In genomic region chr2:29035346-29035745, GRCh38 we compare ENCODE assay signal across 27 cellular contexts. TPM values are rescaled to one million over a fixed set of nuclear protein-coding genes. Genes with fewer than 3 reads are reported as not detected.
"Had no signal": no experiment of that assay in that cellular context is flagged by ENCODE, and none has a peak within 500 bp of the region (broad histone marks: within the 10 kb centered on the region; RNA-seq: fewer than 3 reads in every experiment).

No MANE protein-coding gene starts in this region.

- H3K4me3 Mint-ChIP-seq: activated CD4-positive, alpha-beta T cell treated with anti-CD3 and anti-CD28 coated beads for 36 hours; activated naive CD4-positive, alpha-beta T cell treated with anti-CD3 and anti-CD28 coated beads, Interleukin-2, amount 10 ng/mL, durations not matched to agents 7 days and 5 days; activated T-cell treated with anti-CD3 and anti-CD28 coated beads, Interleukin-2, amount 50 U/mL, for 24 hours; nephron; stimulated activated naive CD8-positive, alpha-beta T cell treated with anti-CD3 and anti-CD28 coated beads, Interleukin-15, Interleukin-2, amounts not matched to agents 100 ng/mL and 50 ng/mL, for 24 hours; type B pancreatic cell had no signal

- H3K27ac ChIP-seq: epithelial cell of prostate, esophagus squamous epithelium, left ventricle myocardium inferior, neutrophil, pancreas, psoas muscle, uterus had no signal

- H3K36me3 ChIP-seq: esophagus squamous epithelium, neutrophil, pancreas, uterus had no signal

- H3K4me3 ChIP-seq: esophagus squamous epithelium, left ventricle myocardium inferior, mucosa of descending colon, pancreas, psoas muscle, uterus had no signal

- H3K36me3 Mint-ChIP-seq: type B pancreatic cell had no signal

- H3K27me3 Mint-ChIP-seq: activated CD4-positive, alpha-beta T cell treated with anti-CD3 and anti-CD28 coated beads for 36 hours; activated naive CD4-positive, alpha-beta T cell treated with anti-CD3 and anti-CD28 coated beads, Interleukin-2, amount 10 ng/mL, durations not matched to agents 7 days and 5 days; activated T-cell treated with anti-CD3 and anti-CD28 coated beads, Interleukin-2, amount 50 U/mL, for 24 hours; stimulated activated naive CD8-positive, alpha-beta T cell treated with anti-CD3 and anti-CD28 coated beads, Interleukin-15, Interleukin-2, amounts not matched to agents 100 ng/mL and 50 ng/mL, for 24 hours had no signal

- H3K9me3 Mint-ChIP-seq: activated naive CD4-positive, alpha-beta T cell treated with anti-CD3 and anti-CD28 coated beads, Interleukin-2, amount 10 ng/mL, durations not matched to agents 7 days and 5 days; activated T-cell treated with anti-CD3 and anti-CD28 coated beads, Interleukin-2, amount 50 U/mL, for 24 hours; nephron; stimulated activated naive CD8-positive, alpha-beta T cell treated with anti-CD3 and anti-CD28 coated beads, Interleukin-15, Interleukin-2, amounts not matched to agents 100 ng/mL and 50 ng/mL, for 24 hours; T-helper 2 cell treated with Interferon-gamma antibody and Interleukin-4, amounts not matched to agents 5 μg/mL and 100 μg/mL, for 36 hours; type B pancreatic cell had no signal

- H3K27ac Mint-ChIP-seq: activated CD4-positive, alpha-beta T cell treated with anti-CD3 and anti-CD28 coated beads for 36 hours; activated naive CD4-positive, alpha-beta T cell treated with anti-CD3 and anti-CD28 coated beads, Interleukin-2, amount 10 ng/mL, durations not matched to agents 7 days and 5 days; stimulated activated naive CD8-positive, alpha-beta T cell treated with anti-CD3 and anti-CD28 coated beads, Interleukin-15, Interleukin-2, amounts not matched to agents 100 ng/mL and 50 ng/mL, for 24 hours; T-helper 2 cell treated with Interferon-gamma antibody and Interleukin-4, amounts not matched to agents 5 μg/mL and 100 μg/mL, for 36 hours; type B pancreatic cell had no signal

- H3K4me1 ChIP-seq: pancreas, psoas muscle had no signal

- H3K9me3 ChIP-seq: esophagus squamous epithelium, left ventricle myocardium inferior, mucosa of descending colon, neutrophil, pancreas, psoas muscle, uterus had no signal

- DNase-seq: activated CD4-positive, alpha-beta T cell treated with anti-CD3 and anti-CD28 coated beads for 36 hours; activated CD4-positive, CD25-positive, alpha-beta regulatory T cell; activated CD8-positive, alpha-beta memory T cell treated with anti-CD3 and anti-CD28 coated beads for 24 hours; activated CD8-positive, alpha-beta memory T cell treated with anti-CD3 and anti-CD28 coated beads, Interleukin-2, amount 50 U/mL, for 48 hours; activated gamma-delta T cell; activated naive CD4-positive, alpha-beta T cell treated with anti-CD3 and anti-CD28 coated beads, Interleukin-2, amount 10 ng/mL, durations not matched to agents 7 days and 5 days; activated T-cell treated with anti-CD3 and anti-CD28 coated beads, Interleukin-2, amount 50 U/mL, for 24 hours; amygdala; central memory CD4-positive, alpha-beta T cell; dermis blood vessel endothelial cell; effector CD4-positive, alpha-beta T cell; esophagus squamous epithelium; foreskin melanocyte; islet precursor cell; left ventricle myocardium inferior; mucosa of descending colon; pancreas; psoas muscle; substantia nigra; uterus had no signal

- H3K27me3 ChIP-seq: esophagus squamous epithelium, neutrophil, pancreas, uterus had no signal

- ATAC-seq: activated CD4-positive, alpha-beta T cell treated with anti-CD3 and anti-CD28 coated beads for 36 hours; mucosa of descending colon; pancreas; psoas muscle had no signal

RNA-seq across cellular contexts. Expression of gene PCARE, which starts 39.0 kb away (rescaled TPM):
- total RNA-seq: activated CD4-positive, alpha-beta T cell treated with anti-CD3 and anti-CD28 coated beads for 36 hours; dermis blood vessel endothelial cell; lung microvascular endothelial cell; mucosa of descending colon; uterus had no signal

RNA-seq across cellular contexts. Expression of gene TOGARAM2, which starts 54.2 kb away (rescaled TPM):
- total RNA-seq: dermis blood vessel endothelial cell had no signal
